Comparison of ENCODE assay signal across 20 cellular contexts in genomic region chr3:72582963-72583362, GRCh38.
DNase-seq lines count a peak whose midpoint lies in the region; ATAC-seq, FAIRE-seq and TF ChIP-seq lines count a peak whose summit lies in the region.
"Had no signal": no experiment of that assay in that cellular context is flagged by ENCODE, and none has a peak within 500 bp of the region (broad histone marks: within the 10 kb centered on the region; RNA-seq: fewer than 3 reads in every experiment).

No MANE protein-coding gene starts in this region.

- H3K9me3 Mint-ChIP-seq in T-cell = no peaks in the 10 kb centered on the region
- H3K9me3 Mint-ChIP-seq: CD14-positive monocyte; CD4-positive, alpha-beta memory T cell; HFFc6 had no signal

- H3K4me2 ChIP-seq in BLaER1 (peak overlapping the region; percentile 68), HepG2 (ENCODE audit: low read depth, low read length) (peak overlapping the region; percentile 63; the same call in 1 of the 2 replicates)

- H3K27ac Mint-ChIP-seq in T-cell = no peak overlapping the region
- H3K27ac Mint-ChIP-seq: CD4-positive, alpha-beta memory T cell; HFFc6; IgD-negative memory B cell had no signal

- no peak overlapping the region for H2AFZ ChIP-seq in HepG2 (ENCODE audit: low read length)

- H4K20me1 ChIP-seq in BLaER1 (peaks cover 14% of the 10 kb centered on the region; the same call in 1 of the 2 replicates), HepG2 (ENCODE audit: insufficient read depth, low read length) (no peaks in the 10 kb centered on the region)

- CTCF ChIA-PET in HepG2 (lab: Yijun Ruan, JAX; ENCODE audit: low intra/inter-chr PET ratio, low total read pairs) (no interaction called here), T-cell (lab: Charles Lee) (no interaction called here)

- no peaks in the 10 kb centered on the region for H3K79me2 ChIP-seq in HepG2 (ENCODE audit: insufficient read depth, low read length)

- peaks cover 33% of the 10 kb centered on the region for H3K4me1 ChIP-seq in BLaER1
- peaks cover 25% of the 10 kb centered on the region for H3K4me1 ChIP-seq in HUES64 (ENCODE audit: insufficient read depth, low read length)
- peaks cover 98% of the 10 kb centered on the region for H3K4me1 ChIP-seq in HepG2 (ENCODE audit: insufficient read depth, low read length)
- H3K4me1 ChIP-seq in spleen = peaks cover 0 to 15% (median 10%) of the 10 kb centered on the region in 6 donors

- DNase-seq in HepG2 (ENCODE audit: low spot score) = no peak
- no peak for DNase-seq in T-cell
- DNase-seq in spleen = no peak
- DNase-seq in GDM1 (lab: John Stamatoyannopoulos, UW) = no peak
- DNase-seq: 8988T; BE2C; CD4-positive, alpha-beta memory T cell; DMS153; DMS79; GF-D8; HFFc6; KBM-7 had no signal

- in situ Hi-C loops in HepG2 (cut with HindIII; ENCODE audit: extremely low pct_ligation_motif_present, low pct_unique_long_range_greater_than_20kb) = no loop called here

- BruUV-seq in HepG2 (replicated peaks; lab: Mats Ljungman, UMichigan) = no TSS peak

- peaks cover 19% of the 10 kb centered on the region for H3K27me3 ChIP-seq in BLaER1
- peaks cover 44% of the 10 kb centered on the region; the same call in 1 of the 2 replicates for H3K27me3 ChIP-seq in HUES64 (ENCODE audit: insufficient read depth, low read length)
- H3K27me3 ChIP-seq in HepG2 (ENCODE audit: control insufficient read depth in 1 of 2, insufficient read depth in 2 of 2, low read length in 2 of 2) = no peaks in the 10 kb centered on the region
- peaks cover 0 to 30% (median 0%) of the 10 kb centered on the region in 7 donors for H3K27me3 ChIP-seq in spleen (replicated peaks in 1 of 7)
- H3K27me3 ChIP-seq: BE2C had no signal

- H3K4me3 Mint-ChIP-seq in T-cell = no peak overlapping the region
- H3K4me3 Mint-ChIP-seq: CD14-positive monocyte; CD4-positive, alpha-beta memory T cell; HFFc6 had no signal

- FAIRE-seq in HepG2 (lab: Jason Lieb, UNC) = no peak
- FAIRE-seq: H54 had no signal

- no peak for TF ChIP-seq POLR2A in HepG2 (IDR thresholded peaks at IDR 0.05; ENCODE audit: insufficient read depth in 1 of 2, low read depth in 2 of 2, low read length in 2 of 2)
- TF ChIP-seq POLR2A in spleen (IDR thresholded peaks at IDR 0.05) = no peak

- TF ChIP-seq EP300 in HepG2 (IDR thresholded peaks at IDR 0.05; ENCODE audit: low read depth in 2 of 2, low read length in 2 of 2) (no peak), HepG2 (CRISPR knock-in tag; IDR thresholded peaks at IDR 0.05; ENCODE audit: borderline replicate concordance) (no peak)

- no peaks in the 10 kb centered on the region for H3K4me1 Mint-ChIP-seq in T-cell
- H3K4me1 Mint-ChIP-seq: CD4-positive, alpha-beta memory T cell had no signal

- H3K9ac ChIP-seq in BLaER1 = no peak overlapping the region
- no peak overlapping the region for H3K9ac ChIP-seq in HUES64 (ENCODE audit: low read depth, low read length)
- H3K9ac ChIP-seq in HepG2 (ENCODE audit: insufficient read depth, low read depth, low read length) = no peak overlapping the region

- no peaks in the 10 kb centered on the region for H3K9me3 ChIP-seq in BLaER1
- no peaks in the 10 kb centered on the region for H3K9me3 ChIP-seq in HUES64 (ENCODE audit: insufficient read depth, low read depth, low read length)
- H3K9me3 ChIP-seq in HepG2 (ENCODE audit: low read length) = no peaks in the 10 kb centered on the region
- H3K9me3 ChIP-seq in spleen = no peaks in the 10 kb centered on the region
- H3K9me3 ChIP-seq: BE2C had no signal

- 93% methylated on average over 7 of the region's 7 CpGs for WGBS in HUES64
- WGBS in HepG2 (ENCODE audit: low lambda C conversion rate) = 81% methylated on average over 7 of the region's 7 CpGs
- 94 to 97% (median 96%) methylated on average over 7 of the region's 7 CpGs for WGBS in spleen, 5 donors

- H3K4me3 ChIP-seq in BLaER1 = no peak overlapping the region
- H3K4me3 ChIP-seq in HUES64 (ENCODE audit: low read length) = no peak overlapping the region
- no peak overlapping the region for H3K4me3 ChIP-seq in HepG2 (replicated peaks in 1 of 3; ENCODE audit: insufficient read depth in 1 of 3, low read depth in 2 of 3, low read length in 3 of 3)
- no peak overlapping the region for H3K4me3 ChIP-seq in spleen

- no peaks in the 10 kb centered on the region for H3K36me3 Mint-ChIP-seq in T-cell
- H3K36me3 Mint-ChIP-seq: CD14-positive monocyte; CD4-positive, alpha-beta memory T cell; IgD-negative memory B cell had no signal

- no peak for ATAC-seq in HepG2
- no peak for ATAC-seq in T-cell (replicated peaks in 1 of 4)
- ATAC-seq in GM18873 (IDR thresholded peaks at IDR 0.05; ENCODE audit: low FRiP score, unreplicated experiment) = no peak
- ATAC-seq: HCT116 had no signal

- H3K27ac ChIP-seq in BLaER1 (no peak overlapping the region), HUES64 (ENCODE audit: low read depth, low read length) (peak overlapping the region; percentile 31; the same call in 1 of the 2 replicates), HepG2 (ENCODE audit: extremely low read length, insufficient read depth, low read length) (peak overlapping the region; percentile 74), spleen (no peak overlapping the region)
- H3K27ac ChIP-seq: HL-60 had no signal

- POLR2A ChIA-PET in HepG2 (lab: Yijun Ruan, JAX) (interaction anchor here (5.5 kb wide), 1 partner anchor 8 kb away, joined by 46 read pairs; no protein-coding TSS in a partner anchor), T-cell (lab: Charles Lee) (no interaction called here)

- no peaks in the 10 kb centered on the region for H3K27me3 Mint-ChIP-seq in T-cell

- intact Hi-C loops in HepG2 (cut with micrococcal nuclease; ENCODE audit: unreplicated experiment) = no loop called here
- intact Hi-C loops in spleen (cut with DNase I; ENCODE audit: low total_unique reads) = no loop called here

- TF ChIP-seq CTCF in HepG2 (CRISPR knock-in tag; IDR thresholded peaks at IDR 0.05) (no peak), spleen (IDR thresholded peaks at IDR 0.05 in 8 of 11, conservative IDR thresholded peaks at IDR 0.05 in 3 of 11) (no peak)

- no peaks in the 10 kb centered on the region for H3K36me3 ChIP-seq in BLaER1
- no peaks in the 10 kb centered on the region for H3K36me3 ChIP-seq in HUES64 (ENCODE audit: insufficient read depth, low read length)
- no peaks in the 10 kb centered on the region for H3K36me3 ChIP-seq in HepG2 (replicated peaks in 1 of 2; ENCODE audit: control insufficient read depth in 1 of 2, insufficient read depth in 2 of 2, low read length in 2 of 2)
- no peaks in the 10 kb centered on the region for H3K36me3 ChIP-seq in spleen
- H3K36me3 ChIP-seq: BE2C had no signal

- TF ChIP-seq RAD21 in HepG2 (CRISPR knock-in tag; IDR thresholded peaks at IDR 0.05) = no peak

TF ChIP-seq in HepG2, 621 proteins besides CTCF, POLR2A, EP300 and RAD21:
- TF ChIP-seq ZNF121 (CRISPR knock-in tag; IDR thresholded peaks at IDR 0.05) = peak; percentile 52
- TF ChIP-seq HDAC1 (CRISPR knock-in tag; IDR thresholded peaks at IDR 0.05) = 0 out of 2 replicates have a peak, but pooled peaks have one; percentile 9
- TF ChIP-seq SNAPC4 (CRISPR knock-in tag; IDR thresholded peaks at IDR 0.05) = no peak
- TF ChIP-seq ZNF770 (CRISPR knock-in tag; IDR thresholded peaks at IDR 0.05) = 0 out of 2 replicates have a peak, but pooled peaks have one; percentile 26
TF ChIP-seq in HepG2: peak in this region for 3.

Comparison
In these comparisons a context has a peak if more than half of its experiments do, and no peak if none do; other contexts are left out.
1. H3K27ac ChIP-seq: peak in HUES64 (single experiment) and HepG2 (single experiment); none in BLaER1 (single experiment) and spleen (0 of 8).